In genomic region chr22:33331017-33331416, GRCh38 we compare ENCODE assay signal across 29 cellular contexts.
"Had no signal": no experiment of that assay in that cellular context is flagged by ENCODE, and none has a peak within 500 bp of the region (broad histone marks: within the 10 kb centered on the region; RNA-seq: fewer than 3 reads in every experiment).

No MANE protein-coding gene starts in this region.

- H3K9me3 ChIP-seq: ovary, psoas muscle, suprapubic skin, testis, tibial artery, transverse colon, upper lobe of right lung, uterus had no signal

- H3K79me2 ChIP-seq: parathyroid adenoma had no signal

- H3K27me3 ChIP-seq: neural progenitor cell, ovary, spleen, suprapubic skin, testis, tibial artery, transverse colon, upper lobe of right lung, uterus had no signal

- DNase-seq: naive thymus-derived CD4-positive, alpha-beta T cell; natural killer cell; occipital lobe; ovary; posterior cingulate gyrus; psoas muscle; right cardiac atrium; spleen; stimulated activated CD4-positive, alpha-beta T cell treated with anti-CD3 and anti-CD28 coated beads, Interleukin-12 subunit alpha, Interleukin-12 subunit beta, amount 100 ng/mL, for 4 hours; stimulated activated CD4-positive, alpha-beta T cell treated with anti-CD3 and anti-CD28 coated beads, Interleukin-1b, Interleukin-23, amount 100 ng/mL, for 48 hours; stimulated activated CD4-positive, alpha-beta T cell treated with anti-CD3 and anti-CD28 coated beads, Interleukin-4, amount 100 ng/mL, for 1 hour; stimulated activated CD4-positive, alpha-beta T cell treated with anti-CD3 and anti-CD28 coated beads, Interleukin-4, amount 100 ng/mL, for 4 hours; stimulated activated CD8-positive, alpha-beta memory T cell treated with anti-CD3 and anti-CD28 coated beads, Interleukin-4, amount 100 ng/mL, for 48 hours; stimulated activated naive CD4-positive, alpha-beta T cell; stimulated activated naive CD8-positive, alpha-beta T cell treated with anti-CD3 and anti-CD28 coated beads, Interleukin-15, amount 100 ng/mL, for 72 hours; stimulated activated naive CD8-positive, alpha-beta T cell treated with anti-CD3 and anti-CD28 coated beads, Interleukin-15, Interleukin-2, amounts not matched to agents 100 U/mL and 50 U/mL, for 24 hours; substantia nigra; testis; tibial artery; transverse colon; upper lobe of right lung; uterus had no signal

- H3K36me3 ChIP-seq: neural progenitor cell, ovary, transverse colon, upper lobe of right lung, uterus had no signal

- H3K4me1 ChIP-seq: neural progenitor cell, parathyroid adenoma, psoas muscle, suprapubic skin, testis, tibial artery, upper lobe of right lung, uterus had no signal

- H3K27ac ChIP-seq: neural progenitor cell, ovary, parathyroid adenoma, psoas muscle, skin epidermis, spleen, suprapubic skin, testis, tibial artery, upper lobe of right lung, uterus had no signal

- ATAC-seq: naive thymus-derived CD4-positive, alpha-beta T cell; natural killer cell; psoas muscle; right cardiac atrium; sciatic nerve; stimulated activated memory B cell treated with anti-CD40 and anti-IgM and Interleukin-4, amounts not matched to agents 10 μg/mL and 1 μg/mL and 100 μg/mL, for 72 hours; stimulated activated naive CD8-positive, alpha-beta T cell treated with anti-CD3 and anti-CD28 coated beads, Interleukin-15, amount 100 ng/mL, for 72 hours; stimulated activated naive CD8-positive, alpha-beta T cell treated with anti-CD3 and anti-CD28 coated beads, Interleukin-15, Interleukin-2, amounts not matched to agents 100 U/mL and 50 U/mL, for 24 hours; upper lobe of right lung had no signal

- H3K4me3 ChIP-seq: neural progenitor cell, ovary, psoas muscle, skin epidermis, smooth muscle cell, spleen, suprapubic skin, testis, tibial artery, transverse colon, upper lobe of right lung, uterus had no signal

- H3K9ac ChIP-seq: neural progenitor cell, parathyroid adenoma had no signal

- H2AFZ ChIP-seq: neural progenitor cell, parathyroid adenoma had no signal

- H3K4me2 ChIP-seq: neural progenitor cell, smooth muscle cell had no signal
